1 cellular context compared by ENCODE assay signal in genomic region chr17:77534137-77534536, GRCh38.
TF ChIP-seq lines count a peak whose summit lies in the region.

No MANE protein-coding gene starts in this region.

TF ChIP-seq in HEK293, 187 proteins besides CTCF, POLR2A, EP300 and RAD21 (continued from another document and continues in another):
- TF ChIP-seq SETDB1 (IDR thresholded peaks at IDR 0.05; ENCODE audit: insufficient read length, low read length) (peak; percentile 96), ZNF362 (tag by site-specific recombination; IDR thresholded peaks at IDR 0.05) (no peak), ZSCAN30 (tag by site-specific recombination; IDR thresholded peaks at IDR 0.05) (no peak), AEBP2 (tag by site-specific recombination; IDR thresholded peaks at IDR 0.05; ENCODE audit: borderline replicate concordance) (no peak), KLF7 (tag by site-specific recombination; IDR thresholded peaks at IDR 0.05; ENCODE audit: borderline replicate concordance) (no peak), PATZ1 (tag by site-specific recombination; IDR thresholded peaks at IDR 0.05) (no peak), ZNF596 (tag by site-specific recombination; IDR thresholded peaks at IDR 0.05) (no peak), REPIN1 (tag by site-specific recombination; IDR thresholded peaks at IDR 0.05; ENCODE audit: low read depth) (no peak), PRDM10 (tag by site-specific recombination; IDR thresholded peaks at IDR 0.05) (no peak), TSHZ1 (tag by site-specific recombination; IDR thresholded peaks at IDR 0.05; ENCODE audit: borderline replicate concordance) (no peak), MEIS1 (CRISPR knock-in tag; IDR thresholded peaks at IDR 0.05; ENCODE audit: borderline replicate concordance) (no peak), ZNF645 (tag by site-specific recombination; IDR thresholded peaks at IDR 0.05) (no peak), ZNF138 (tag by site-specific recombination; IDR thresholded peaks at IDR 0.05; ENCODE audit: borderline replicate concordance) (no peak), ZNF571 (tag by site-specific recombination; IDR thresholded peaks at IDR 0.05) (no peak), SP2 (tag by site-specific recombination; IDR thresholded peaks at IDR 0.05) (no peak), ZNF23 (tag by site-specific recombination; IDR thresholded peaks at IDR 0.05; ENCODE audit: borderline replicate concordance) (no peak), ZFP37 (tag by site-specific recombination; IDR thresholded peaks at IDR 0.05) (no peak), KLF8 (tag by site-specific recombination; IDR thresholded peaks at IDR 0.05) (0 out of 2 replicates have a peak, but pooled peaks have one; percentile 16), ZNF280C (tag by site-specific recombination; IDR thresholded peaks at IDR 0.05) (no peak), OSR2 (tag by site-specific recombination; IDR thresholded peaks at IDR 0.05) (no peak), FEZF1 (tag by site-specific recombination; IDR thresholded peaks at IDR 0.05) (no peak), ZNF18 (tag by site-specific recombination; IDR thresholded peaks at IDR 0.05) (no peak), ZNF280D (tag by site-specific recombination; IDR thresholded peaks at IDR 0.05) (0 out of 2 replicates have a peak, but pooled peaks have one; percentile 19), ZNF560 (tag by site-specific recombination; IDR thresholded peaks at IDR 0.05; ENCODE audit: borderline replicate concordance) (no peak), ZNF416 (tag by site-specific recombination; IDR thresholded peaks at IDR 0.05) (no peak), ZSCAN5A (tag by site-specific recombination; IDR thresholded peaks at IDR 0.05) (peak; percentile 86), KLF10 (tag by site-specific recombination; IDR thresholded peaks at IDR 0.05) (no peak), ZBTB44 (tag by site-specific recombination; IDR thresholded peaks at IDR 0.05) (no peak)
